Comparison of ENCODE assay signal across 16 cellular contexts in the genomic region with DNA sequence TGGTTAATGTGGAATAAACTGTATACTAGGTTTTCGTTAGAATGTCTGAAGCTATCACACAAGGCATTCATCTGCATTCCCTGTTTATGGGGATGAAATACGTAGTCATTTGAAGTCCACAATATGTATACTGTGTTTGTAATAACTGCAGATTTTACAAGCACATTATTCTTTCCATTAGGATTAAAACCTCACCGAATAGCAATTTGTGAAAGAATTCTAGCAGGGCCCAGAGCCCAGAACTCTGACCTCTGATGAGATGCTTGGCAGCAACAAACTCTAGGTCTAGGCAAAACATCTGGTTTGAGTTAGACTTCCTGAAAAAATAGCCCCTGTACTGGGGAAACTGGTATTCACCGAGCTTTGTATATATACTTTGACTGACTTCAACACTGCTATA.
DNase-seq lines count a peak whose midpoint lies in the region; ATAC-seq and TF ChIP-seq lines count a peak whose summit lies in the region.
"Had no signal": no experiment of that assay in that cellular context is flagged by ENCODE, and none has a peak within 500 bp of the region (broad histone marks: within the 10 kb centered on the region; RNA-seq: fewer than 3 reads in every experiment).

No MANE protein-coding gene starts in this region.

- no peak for ATAC-seq in CD4-positive, alpha-beta T cell (ENCODE audit: poor library complexity)
- no peak for ATAC-seq in HG03196 (IDR thresholded peaks at IDR 0.05; ENCODE audit: unreplicated experiment)

- no peaks in the 10 kb centered on the region for H3K36me3 Mint-ChIP-seq in CD4-positive, alpha-beta T cell (ENCODE audit: low read depth)
- H3K36me3 Mint-ChIP-seq: brain had no signal

- H3K4me1 Mint-ChIP-seq in CD4-positive, alpha-beta T cell (ENCODE audit: low read depth): no peaks in the 10 kb centered on the region
- H3K4me1 Mint-ChIP-seq: activated CD4-positive, alpha-beta T cell treated with anti-CD3 and anti-CD28 coated beads, Interleukin-2, amount 10 ng/mL, durations not matched to agents 7 days and 5 days; CD14-positive monocyte had no signal

- H3K27me3 ChIP-seq in CD4-positive, alpha-beta T cell (ENCODE audit: control insufficient read depth, insufficient read depth, low read length): no peaks in the 10 kb centered on the region
- H3K27me3 ChIP-seq: transverse colon had no signal

- POLR2A ChIA-PET in CD4-positive, alpha-beta T cell (lab: Charles Lee): no interaction called here

- no peak overlapping the region for H3K4me3 ChIP-seq in fibroblast of pulmonary artery (replicated peaks; ENCODE audit: low read depth, low read length)
- no peak overlapping the region for H3K4me3 ChIP-seq in skeletal muscle cell (ENCODE audit: low read depth, low read length)
- H3K4me3 ChIP-seq: transverse colon had no signal

- DNase-seq in AG20443 (ENCODE audit: low spot score) (peak; percentile 67), fibroblast of pulmonary artery (ENCODE audit: low read depth) (peak; percentile 87), skeletal muscle cell (ENCODE audit: low read depth) (peak; percentile 83), NCI-H446 (lab: John Stamatoyannopoulos, UW) (no peak)
- no peak for DNase-seq in CD4-positive, alpha-beta T cell
- DNase-seq in stimulated activated naive CD4-positive, alpha-beta T cell (lab: John Stamatoyannopoulos, UW): no peak
- DNase-seq: activated CD4-positive, alpha-beta T cell treated with anti-CD3 and anti-CD28 coated beads, Interleukin-2, amount 10 ng/mL, durations not matched to agents 7 days and 5 days; NCI-H524; stimulated activated CD4-positive, alpha-beta T cell treated with anti-CD3 and anti-CD28 coated beads, Interleukin-12 subunit alpha, Interleukin-12 subunit beta, amount 100 ng/mL, for 4 hours; T1000; transverse colon had no signal

- H3K27ac ChIP-seq in CD4-positive, alpha-beta T cell (ENCODE audit: low read depth, low read length): no peak overlapping the region
- H3K27ac ChIP-seq: KMS-11, transverse colon had no signal

- H3K9me3 ChIP-seq in CD4-positive, alpha-beta T cell (ENCODE audit: control insufficient read depth, low read length): no peaks in the 10 kb centered on the region
- H3K9me3 ChIP-seq: transverse colon had no signal

- CTCF ChIA-PET in CD4-positive, alpha-beta T cell (lab: Charles Lee): no interaction called here

- TF ChIP-seq CTCF in fibroblast of pulmonary artery (IDR thresholded peaks at IDR 0.05; ENCODE audit: low read length, missing control alignments): no peak
- TF ChIP-seq CTCF in CD4-positive, alpha-beta T cell (IDR thresholded peaks at IDR 0.05): no peak

- no peaks in the 10 kb centered on the region for H3K9me3 Mint-ChIP-seq in CD4-positive, alpha-beta T cell
- H3K9me3 Mint-ChIP-seq: activated CD4-positive, alpha-beta T cell treated with anti-CD3 and anti-CD28 coated beads, Interleukin-2, amount 10 ng/mL, durations not matched to agents 7 days and 5 days; brain; CD14-positive monocyte had no signal

- no peaks in the 10 kb centered on the region for H3K27me3 Mint-ChIP-seq in CD4-positive, alpha-beta T cell
- H3K27me3 Mint-ChIP-seq: activated CD4-positive, alpha-beta T cell treated with anti-CD3 and anti-CD28 coated beads, Interleukin-2, amount 10 ng/mL, durations not matched to agents 7 days and 5 days; brain had no signal

- H3K27ac Mint-ChIP-seq in CD4-positive, alpha-beta T cell: no peak overlapping the region
- H3K27ac Mint-ChIP-seq: activated CD4-positive, alpha-beta T cell treated with anti-CD3 and anti-CD28 coated beads, Interleukin-2, amount 10 ng/mL, durations not matched to agents 7 days and 5 days; brain; CD14-positive monocyte had no signal

- intact Hi-C loops in CD4-positive, alpha-beta T cell (cut with DNase I, micrococcal nuclease): no loop called here

- no peak overlapping the region for H3K4me3 Mint-ChIP-seq in CD4-positive, alpha-beta T cell
- H3K4me3 Mint-ChIP-seq: activated CD4-positive, alpha-beta T cell treated with anti-CD3 and anti-CD28 coated beads, Interleukin-2, amount 10 ng/mL, durations not matched to agents 7 days and 5 days; brain; CD14-positive monocyte had no signal

TF ChIP-seq in PFSK-1, 5 proteins besides CTCF, POLR2A, EP300 and RAD21:
- TF ChIP-seq POLR2AphosphoS5 (IDR thresholded peaks at IDR 0.05; ENCODE audit: low read depth, low read length): peak; percentile 42; the same call in 1 of the 2 replicates
- no peak for TF ChIP-seq TAF1 (IDR thresholded peaks at IDR 0.05; ENCODE audit: borderline replicate concordance, insufficient read depth, low read length)

Comparison
In these comparisons a context has a peak if more than half of its experiments do, and no peak if none do; other contexts are left out.
1. DNase-seq: peak in AG20443 (single experiment), fibroblast of pulmonary artery (single experiment) and skeletal muscle cell (single experiment); none in NCI-H446 (0 of 2), CD4-positive, alpha-beta T cell (0 of 10) and stimulated activated naive CD4-positive, alpha-beta T cell (0 of 6).